Comparison of ENCODE assay signal across 20 cellular contexts in the genomic region with DNA sequence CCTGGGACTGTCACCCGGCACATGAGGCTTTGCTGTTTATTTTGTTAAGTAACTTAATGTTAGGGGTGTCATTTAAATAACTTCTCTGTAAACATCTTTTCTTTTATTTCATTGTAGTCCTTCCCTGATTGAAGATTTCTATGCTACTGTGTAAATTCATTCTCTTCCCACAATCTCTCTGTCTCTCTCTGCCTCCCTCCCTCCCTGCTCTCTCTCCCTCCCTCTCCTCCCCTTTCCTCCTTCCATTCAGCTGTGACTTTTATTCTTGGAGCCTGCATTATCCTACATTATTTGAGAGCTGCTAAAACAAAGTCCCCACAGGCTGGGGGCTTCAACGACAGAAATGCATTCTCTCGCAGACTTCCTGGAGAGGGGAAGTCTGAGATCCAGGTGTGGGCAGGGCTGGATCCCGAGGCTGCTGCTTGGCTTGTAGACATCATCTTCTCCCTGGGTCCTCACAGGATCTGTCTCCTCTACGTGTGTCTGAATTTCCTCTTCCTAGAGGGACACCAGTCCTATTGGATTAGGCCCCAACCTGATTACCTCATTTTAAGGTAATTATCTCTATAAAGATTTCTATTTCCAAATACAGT. TPM values are rescaled to one million over a fixed set of nuclear protein-coding genes. Genes with fewer than 3 reads are reported as not detected.
"Had no signal": no experiment of that assay in that cellular context is flagged by ENCODE, and none has a peak within 500 bp of the region (broad histone marks: within the 10 kb centered on the region; RNA-seq: fewer than 3 reads in every experiment).

No MANE protein-coding gene starts in this region.

- H3K36me3 ChIP-seq: adrenal gland, breast epithelium, esophagus muscularis mucosa, left lung, right atrium auricular region, tibial nerve, vagina had no signal

- H3K36me3 Mint-ChIP-seq: naive thymus-derived CD4-positive, alpha-beta T cell had no signal

- H3K4me3 ChIP-seq: adrenal gland, breast epithelium, esophagus muscularis mucosa, left lung, mucosa of descending colon, right atrium auricular region, skin epidermis, tibial nerve, vagina had no signal

- H3K27ac Mint-ChIP-seq: activated naive CD4-positive, alpha-beta T cell treated with anti-CD3 and anti-CD28 coated beads, Interleukin-2, amount 50 U/mL, for 72 hours; activated T-helper 1 cell treated with anti-CD3 and anti-CD28 coated beads, Interleukin-12 subunit alpha, Interleukin-12 subunit beta, Interleukin-2, Interleukin-4 antibody, amounts not matched to agents 30 ng/mL and 10 ng/mL and 1 ng/mL, durations not matched to agents 14 hours and 24 hours and 36 hours; T-helper 1 cell treated with Interleukin-12 subunit alpha and Interleukin-12 subunit beta and Interleukin-4 antibody, amounts not matched to agents 30 μg/mL and 1 μg/mL, for 36 hours had no signal

- H3K4me3 Mint-ChIP-seq: activated T-helper 1 cell treated with anti-CD3 and anti-CD28 coated beads, Interleukin-12 subunit alpha, Interleukin-12 subunit beta, Interleukin-2, Interleukin-4 antibody, amounts not matched to agents 30 ng/mL and 10 ng/mL and 1 ng/mL, durations not matched to agents 14 hours and 24 hours and 36 hours; naive thymus-derived CD4-positive, alpha-beta T cell; T-helper 1 cell treated with Interleukin-12 subunit alpha and Interleukin-12 subunit beta and Interleukin-4 antibody, amounts not matched to agents 30 μg/mL and 1 μg/mL, for 36 hours had no signal

- H3K27me3 ChIP-seq: adrenal gland, breast epithelium, right atrium auricular region, tibial nerve, vagina had no signal

- H3K9me3 Mint-ChIP-seq: activated T-helper 1 cell treated with anti-CD3 and anti-CD28 coated beads, Interleukin-12 subunit alpha, Interleukin-12 subunit beta, Interleukin-2, Interleukin-4 antibody, amounts not matched to agents 30 ng/mL and 10 ng/mL and 1 ng/mL, durations not matched to agents 14 hours and 24 hours and 36 hours; T-helper 1 cell treated with Interleukin-12 subunit alpha and Interleukin-12 subunit beta and Interleukin-4 antibody, amounts not matched to agents 30 μg/mL and 1 μg/mL, for 36 hours had no signal

- DNase-seq: activated CD4-positive, CD25-positive, alpha-beta regulatory T cell treated with anti-CD3 and anti-CD28 coated beads, Interleukin-2, amount 50 U/mL, for 72 hours; activated gamma-delta T cell treated with Interleukin-2 at 50 U/mL for 16 hours; activated T-cell treated with anti-CD3 and anti-CD28 coated beads for 4 hours; cerebellar nuclear complex; effector CD4-positive, alpha-beta T cell; left lung; mucosa of descending colon; naive thymus-derived CD4-positive, alpha-beta T cell; posterior cingulate gyrus; stimulated activated naive CD8-positive, alpha-beta T cell treated with anti-CD3 and anti-CD28 coated beads, Interleukin-15, Interleukin-2, amounts not matched to agents 100 U/mL and 50 U/mL, for 24 hours had no signal

RNA-seq across cellular contexts. Expression of gene UBE2QL1, which starts 18.4 kb away (rescaled TPM):
- total RNA-seq: activated naive CD4-positive, alpha-beta T cell treated with anti-CD3 and anti-CD28 coated beads, Interleukin-2, amount 50 U/mL, for 72 hours had no signal
